Comparison of ENCODE assay signal across 9 cellular contexts in the genomic region with DNA sequence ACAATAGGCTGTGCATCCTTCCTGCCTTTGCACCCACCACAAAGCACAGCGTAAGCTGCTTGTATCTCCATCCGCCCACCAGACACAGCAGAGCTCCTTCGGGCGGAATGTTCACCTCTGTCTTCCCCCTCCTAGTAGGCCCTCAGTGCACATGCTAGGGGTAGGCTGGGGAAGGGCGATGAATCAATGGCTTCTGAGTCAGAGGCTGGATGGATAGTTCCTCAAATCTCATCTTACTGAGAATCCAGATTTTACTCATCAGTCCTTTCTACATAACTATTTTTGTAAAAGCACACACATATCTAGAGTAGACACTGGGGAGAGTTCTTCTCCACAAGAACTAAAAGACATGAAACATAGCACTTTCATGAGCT.
DNase-seq lines count a peak whose midpoint lies in the region; ATAC-seq and TF ChIP-seq lines count a peak whose summit lies in the region.
"Had no signal": no experiment of that assay in that cellular context is flagged by ENCODE, and none has a peak within 500 bp of the region (broad histone marks: within the 10 kb centered on the region; RNA-seq: fewer than 3 reads in every experiment).

No MANE protein-coding gene starts in this region.

- CTCF ChIA-PET in MCF 10A (lab: Yijun Ruan, JAX) (interaction anchor here (0.9 to 1.9 kb wide), 4 partner anchors 9 to 206 kb away, joined by 4 to 7 read pairs (median 6); no protein-coding TSS in a partner anchor), A673 (lab: Charles Lee) (no interaction called here)

- no peak for TF ChIP-seq CTCF in MCF 10A (IDR thresholded peaks at IDR 0.05; ENCODE audit: unreplicated experiment)
- no peak for TF ChIP-seq CTCF in A673 (conservative IDR thresholded peaks at IDR 0.05; ENCODE audit: low read depth, low read length)

- H3K9ac ChIP-seq in BLaER1 treated with 17β-estradiol and CSF1 and Interleukin-3, amounts not matched to agents 10 nM and 100 nM = peak overlapping the region in 3 of 11 experiments; percentile 28 to 51 (median 34); a peak in 4 of 22 replicates

- H3K4me1 ChIP-seq in BLaER1 treated with 17β-estradiol and CSF1 and Interleukin-3, amounts not matched to agents 10 nM and 100 nM = peaks cover 22 to 62% (median 45%) of the 10 kb centered on the region in 10 experiments
- no peaks in the 10 kb centered on the region for H3K4me1 ChIP-seq in A673 (ENCODE audit: insufficient read depth, low read length, poor library complexity, severe bottlenecking)
- H3K4me1 ChIP-seq: pancreas had no signal

- H3K27ac ChIP-seq in BLaER1 treated with 17β-estradiol and CSF1 and Interleukin-3, amounts not matched to agents 10 nM and 100 nM = peak overlapping the region in 7 of 11 experiments; percentile 3 to 69 (median 58); a peak in 10 of 22 replicates
- no peak overlapping the region for H3K27ac ChIP-seq in A673 (ENCODE audit: low read depth, low read length, poor library complexity, severe bottlenecking)
- H3K27ac ChIP-seq: pancreas had no signal

- H3K4me3 Mint-ChIP-seq in MCF 10A (ENCODE audit: unreplicated experiment) = no peak overlapping the region

- peaks cover 57% of the 10 kb centered on the region for H3K4me1 Mint-ChIP-seq in MCF 10A (ENCODE audit: insufficient read depth, unreplicated experiment)

- intact Hi-C loops in MCF 10A (cut with micrococcal nuclease) (no loop called here), A673 (cut with micrococcal nuclease; ENCODE audit: unreplicated experiment) (no loop called here)

- H3K9me3 ChIP-seq in BLaER1 treated with 17β-estradiol and CSF1 and Interleukin-3, amounts not matched to agents 10 nM and 100 nM (replicated peaks in 1 of 11) = peaks cover 4 to 38% (median 20%) of the 10 kb centered on the region in 11 experiments; a peak in 14 of 22 replicates
- H3K9me3 ChIP-seq in A673 (ENCODE audit: low read depth, low read length, poor library complexity, severe bottlenecking) = no peaks in the 10 kb centered on the region
- H3K9me3 ChIP-seq: pancreas had no signal

- H3K9me3 Mint-ChIP-seq in MCF 10A (ENCODE audit: unreplicated experiment) = no peaks in the 10 kb centered on the region

- H3K27me3 Mint-ChIP-seq in MCF 10A (ENCODE audit: insufficient read depth, unreplicated experiment) = no peaks in the 10 kb centered on the region

- no peaks in the 10 kb centered on the region for H3K27me3 ChIP-seq in BLaER1 treated with 17β-estradiol and CSF1 and Interleukin-3, amounts not matched to agents 10 nM and 100 nM
- no peaks in the 10 kb centered on the region for H3K27me3 ChIP-seq in A673 (replicated peaks; ENCODE audit: insufficient read depth, low read depth, low read length, poor library complexity)
- H3K27me3 ChIP-seq: pancreas had no signal

- peaks cover 48% of the 10 kb centered on the region for H3K36me3 Mint-ChIP-seq in MCF 10A (ENCODE audit: insufficient read depth, unreplicated experiment)

- peaks cover 8 to 89% (median 71%) of the 10 kb centered on the region in 11 experiments; a peak in 21 of 22 replicates for H3K36me3 ChIP-seq in BLaER1 treated with 17β-estradiol and CSF1 and Interleukin-3, amounts not matched to agents 10 nM and 100 nM
- H3K36me3 ChIP-seq in A673 (ENCODE audit: insufficient read depth, low read length, poor library complexity, severe bottlenecking) = no peaks in the 10 kb centered on the region
- H3K36me3 ChIP-seq: pancreas had no signal

- peak overlapping the region; percentile 85 for H3K27ac Mint-ChIP-seq in MCF 10A (ENCODE audit: low read depth, unreplicated experiment)

- ATAC-seq in GM19395 (IDR thresholded peaks at IDR 0.05; ENCODE audit: unreplicated experiment) = peak; percentile 94
- ATAC-seq in HG03354 (IDR thresholded peaks at IDR 0.05; ENCODE audit: poor library complexity, severe bottlenecking, unreplicated experiment) = peak; percentile 92

- BruUV-seq in MCF 10A (replicated peaks; lab: Mats Ljungman, UMichigan) (no TSS peak), A673 (replicated peaks; lab: Mats Ljungman, UMichigan) (no TSS peak)

- DNase-seq in MCF 10A (ENCODE audit: unreplicated experiment) (no peak), mucosa of gallbladder (ENCODE audit: low spot score) (no peak), A673 (ENCODE audit: low spot score) (no peak), RPMI8226 (no peak)
- DNase-seq in stimulated activated CD8-positive, alpha-beta memory T cell treated with anti-CD3 and anti-CD28 coated beads, Interleukin-15, amount 100 ng/mL, for 48 hours (ENCODE audit: low read depth in 2 of 2) = peak; percentile 60 to 61
- DNase-seq: pancreas had no signal

- POLR2A ChIA-PET in MCF 10A (lab: Yijun Ruan, JAX) = interaction anchor here (0.7 to 5.3 kb wide), 9 partner anchors 9 to 40 kb away, joined by 3 to 72 read pairs (median 4); no protein-coding TSS in a partner anchor
- POLR2A ChIA-PET in A673 (lab: Charles Lee; ENCODE audit: low non-redundant PET) = no interaction called here

- no peak overlapping the region for H3K4me3 ChIP-seq in BLaER1 treated with 17β-estradiol and CSF1 and Interleukin-3, amounts not matched to agents 10 nM and 100 nM
- H3K4me3 ChIP-seq in A673 (ENCODE audit: low read depth, low read length, poor library complexity, severe bottlenecking) = no peak overlapping the region
- H3K4me3 ChIP-seq: pancreas had no signal

- H4K20me1 ChIP-seq in BLaER1 treated with 17β-estradiol and CSF1 and Interleukin-3, amounts not matched to agents 10 nM and 100 nM = peaks cover 0 to 99% (median 52%) of the 10 kb centered on the region in 11 experiments; a peak in 19 of 22 replicates

- H3K4me2 ChIP-seq in BLaER1 treated with 17β-estradiol and CSF1 and Interleukin-3, amounts not matched to agents 10 nM and 100 nM = peak overlapping the region in 6 of 11 experiments; percentile 27 to 88 (median 66); a peak in 11 of 22 replicates

Comparison
In these comparisons a context has a peak if more than half of its experiments do, and no peak if none do; other contexts are left out.
1. DNase-seq: peak in stimulated activated CD8-positive, alpha-beta memory T cell treated with anti-CD3 and anti-CD28 coated beads, Interleukin-15, amount 100 ng/mL, for 48 hours (2 of 2); none in MCF 10A (single experiment), mucosa of gallbladder (single experiment), A673 (single experiment) and RPMI8226 (single experiment).